8 cellular contexts compared by ENCODE assay signal in genomic region chr17:17835415-17836249, GRCh38. TPM values are rescaled to one million over a fixed set of nuclear protein-coding genes. Genes with fewer than 3 reads are reported as not detected.
DNase-seq lines count a peak whose midpoint lies in the region; ATAC-seq, FAIRE-seq and TF ChIP-seq lines count a peak whose summit lies in the region.

No MANE protein-coding gene starts in this region.

- CTCF ChIA-PET in HepG2 (lab: Yijun Ruan, JAX; ENCODE audit: low intra/inter-chr PET ratio, low total read pairs), result no interaction called here

- peak overlapping the region; percentile 99 for H3K9ac ChIP-seq in HepG2 (ENCODE audit: insufficient read depth, low read depth, low read length)

- H3K27me3 ChIP-seq in HepG2 (ENCODE audit: control insufficient read depth in 1 of 2, insufficient read depth in 2 of 2, low read length in 2 of 2), result no peaks in the 10 kb centered on the region
- no peaks in the 10 kb centered on the region for H3K27me3 ChIP-seq in thyroid gland

- H3K27ac Mint-ChIP-seq in activated T-cell treated with anti-CD3 and anti-CD28 coated beads, Interleukin-2, amount 50 U/mL, for 24 hours, result peak overlapping the region; percentile 97

- no peak for TF ChIP-seq RAD21 in HepG2 (CRISPR knock-in tag; IDR thresholded peaks at IDR 0.05)

- H3K4me1 Mint-ChIP-seq in activated T-cell treated with anti-CD3 and anti-CD28 coated beads, Interleukin-2, amount 50 U/mL, for 24 hours (ENCODE audit: low read depth), result peaks cover 77% of the 10 kb centered on the region

- peak overlapping the region; percentile 91 for H3K4me2 ChIP-seq in HepG2 (ENCODE audit: low read depth, low read length)

- H3K9me3 ChIP-seq in HepG2 (ENCODE audit: low read length) (no peaks in the 10 kb centered on the region), thyroid gland (no peaks in the 10 kb centered on the region)

- WGBS in HepG2 (ENCODE audit: low lambda C conversion rate), result 45% methylated on average over 16 of the region's 25 CpGs
- 26 to 30% methylated on average over 24 to 25 of the region's 25 CpGs for WGBS in thyroid gland, 2 donors

- peaks cover 55% of the 10 kb centered on the region for H3K79me2 ChIP-seq in HepG2 (ENCODE audit: insufficient read depth, low read length)

- no peaks in the 10 kb centered on the region for H3K27me3 Mint-ChIP-seq in activated T-cell treated with anti-CD3 and anti-CD28 coated beads, Interleukin-2, amount 50 U/mL, for 24 hours

- peaks cover 31% of the 10 kb centered on the region; the same call in 1 of the 2 replicates for H4K20me1 ChIP-seq in HepG2 (ENCODE audit: insufficient read depth, low read length)

- BruUV-seq in HepG2 (replicated peaks; lab: Mats Ljungman, UMichigan), result TSS peak; percentile 57

- no peak for ATAC-seq in HepG2

- DNase-seq in activated T-cell treated with anti-CD3 and anti-CD28 coated beads, Interleukin-2, amount 50 U/mL, for 24 hours, result no peak
- DNase-seq in activated T-cell treated with anti-CD3 and anti-CD28 coated beads for 4 hours (no peak), astrocyte of the cerebellum (ENCODE audit: low read depth) (no peak), HepG2 (ENCODE audit: low spot score) (no peak), thyroid gland (no peak), DMS153 treated with DMSO at 0.1 percent for 48 hours (lab: John Stamatoyannopoulos, UW; ENCODE audit: unreplicated experiment) (no peak), amygdala (lab: John Stamatoyannopoulos, UW) (no peak), COLO668 (lab: John Stamatoyannopoulos, UW; ENCODE audit: unreplicated experiment) (no peak)

- H3K4me1 ChIP-seq in HepG2 (ENCODE audit: insufficient read depth, low read length) (peaks cover 84% of the 10 kb centered on the region), thyroid gland (peaks cover 59 to 70% of the 10 kb centered on the region in 2 donors)

- intact Hi-C loops in HepG2 (cut with micrococcal nuclease; ENCODE audit: unreplicated experiment) (loop anchor here (1.0 kb wide), 1 partner anchor 23 kb away; no protein-coding TSS in a partner anchor), thyroid gland (cut with DNase I) (no loop called here)

- H3K36me3 Mint-ChIP-seq in activated T-cell treated with anti-CD3 and anti-CD28 coated beads, Interleukin-2, amount 50 U/mL, for 24 hours (ENCODE audit: low read depth), result peaks cover 50% of the 10 kb centered on the region

- H3K36me3 ChIP-seq in HepG2 (replicated peaks in 1 of 2; ENCODE audit: control insufficient read depth in 1 of 2, insufficient read depth in 2 of 2, low read length in 2 of 2), result peaks cover 5 to 14% of the 10 kb centered on the region in 2 experiments
- no peaks in the 10 kb centered on the region for H3K36me3 ChIP-seq in thyroid gland

- H3K4me3 ChIP-seq in astrocyte of the cerebellum (ENCODE audit: low read depth, low read length) (peak overlapping the region; percentile 82), HepG2 (replicated peaks in 1 of 3; ENCODE audit: insufficient read depth in 1 of 3, low read depth in 2 of 3, low read length in 3 of 3) (peak overlapping the region; percentile 20 to 94 (median 35); a peak in 4 of 6 replicates), thyroid gland (replicated peaks in 1 of 3) (peak overlapping the region in 1 of 3 donors; percentile 87)

- TF ChIP-seq CTCF in astrocyte of the cerebellum (IDR thresholded peaks at IDR 0.05; ENCODE audit: low read depth, low read length, missing control alignments) (no peak), HepG2 (CRISPR knock-in tag; IDR thresholded peaks at IDR 0.05) (no peak), thyroid gland (IDR thresholded peaks at IDR 0.05) (no peak)

- in situ Hi-C loops in astrocyte of the cerebellum (cut with HindIII; ENCODE audit: low sequenced_read_pairs) (no loop called here), HepG2 (cut with HindIII; ENCODE audit: extremely low pct_ligation_motif_present, low pct_unique_long_range_greater_than_20kb) (no loop called here)

- H2AFZ ChIP-seq in HepG2 (ENCODE audit: low read length), result no peak overlapping the region

- H3K27ac ChIP-seq in HepG2 (ENCODE audit: extremely low read length, insufficient read depth, low read length) (peak overlapping the region; percentile 90), thyroid gland (peak overlapping the region; percentile 89 to 99 (median 99))

- TF ChIP-seq POLR2A in HepG2 (IDR thresholded peaks at IDR 0.05; ENCODE audit: insufficient read depth in 1 of 2, low read depth in 2 of 2, low read length in 2 of 2) (no peak), thyroid gland (IDR thresholded peaks at IDR 0.05) (no peak)

- no peaks in the 10 kb centered on the region for H3K9me3 Mint-ChIP-seq in activated T-cell treated with anti-CD3 and anti-CD28 coated beads, Interleukin-2, amount 50 U/mL, for 24 hours

- FAIRE-seq in HepG2 (lab: Jason Lieb, UNC), result no peak

- POLR2A ChIA-PET in HepG2 (lab: Yijun Ruan, JAX), result interaction anchor here (0.7 to 4.2 kb wide), 19 partner anchors 12 to 245 kb away, joined by 3 to 69 read pairs (median 4); partner anchors contain the start of gene PEMT

- H3K4me3 Mint-ChIP-seq in activated T-cell treated with anti-CD3 and anti-CD28 coated beads, Interleukin-2, amount 50 U/mL, for 24 hours, result peak overlapping the region; percentile 94

- TF ChIP-seq EP300 in HepG2 (IDR thresholded peaks at IDR 0.05; ENCODE audit: low read depth in 2 of 2, low read length in 2 of 2) (no peak), HepG2 (CRISPR knock-in tag; IDR thresholded peaks at IDR 0.05; ENCODE audit: borderline replicate concordance) (no peak)

TF ChIP-seq in HepG2, 621 proteins besides CTCF, POLR2A, EP300 and RAD21 (continues in another document):
- TF ChIP-seq ARNT2 (CRISPR knock-in tag; IDR thresholded peaks at IDR 0.05; ENCODE audit: low read depth) (no peak), ETV6 (CRISPR knock-in tag; conservative IDR thresholded peaks at IDR 0.05) (no peak), NR0B2 (CRISPR knock-in tag; IDR thresholded peaks at IDR 0.05) (0 out of 2 replicates have a peak, but pooled peaks have one; percentile 88), NR2F1 (CRISPR knock-in tag; IDR thresholded peaks at IDR 0.05) (no peak), ZNF770 (CRISPR knock-in tag; IDR thresholded peaks at IDR 0.05) (peak; percentile 54), ZBTB34 (CRISPR knock-in tag; IDR thresholded peaks at IDR 0.05) (no peak)

RNA-seq across cellular contexts. Expression of gene SREBF1, which starts 1.2 kb away (rescaled TPM):
- total RNA-seq in HepG2 (2016; rRNA removed; fragmentation: Illumina TruSeq; extraction: Trizol) (12.6 and 34.3 TPM in 2 replicates), thyroid gland (10 to 100 TPM; 44.6 to 89.4 (median 63.0) TPM)
- total RNA-seq in HepG2 (2016; cell fraction: cytosol; rRNA removed; fragmentation: Illumina TruSeq; extraction: Trizol; ENCODE audit: low read depth), result 17.8 and 21.9 TPM in 2 replicates
- total RNA-seq in HepG2 (2016; cell fraction: insoluble cytoplasmic fraction; rRNA removed; fragmentation: Illumina TruSeq; extraction: Trizol), result 11.7 and 40.3 TPM in 2 replicates
- total RNA-seq in HepG2 (2016; cell fraction: membrane; rRNA removed; fragmentation: Illumina TruSeq; extraction: Trizol), result 12.6 and 16.8 TPM in 2 replicates
- total RNA-seq in HepG2 (2016; cell fraction: nucleus; rRNA removed; fragmentation: Illumina TruSeq; extraction: Trizol), result 53.2 and 57.7 TPM in 2 replicates
- 38.0 and 57.5 TPM in 2 replicates for polyA plus RNA-seq in HepG2 (2011; rRNA removed)
- polyA plus RNA-seq in HepG2 (2011; cell fraction: cytosol; rRNA removed), result 16.6 and 23.2 TPM in 2 replicates
- polyA plus RNA-seq in HepG2 (2011; cell fraction: nucleus; rRNA removed), result 385 and 409 TPM in 2 replicates
- polyA plus RNA-seq in HepG2 (2012), result 60.2 and 60.8 TPM in 2 replicates
- polyA plus RNA-seq in HepG2 (2016; cell fraction: cytosol; fragmentation: Illumina TruSeq; extraction: Trizol; ENCODE audit: low read depth), result 3.6 and 4.8 TPM in 2 replicates
- 11.3 and 14.1 TPM in 2 replicates for polyA plus RNA-seq in HepG2 (2016; cell fraction: insoluble cytoplasmic fraction; fragmentation: Illumina TruSeq; extraction: Trizol; ENCODE audit: low read depth)
- polyA plus RNA-seq in HepG2 (2016; cell fraction: membrane; fragmentation: Illumina TruSeq; extraction: Trizol; ENCODE audit: low read depth), result 7.4 and 8.0 TPM in 2 replicates
- 156 and 162 TPM in 2 replicates for polyA plus RNA-seq in HepG2 (2016; cell fraction: nucleus; fragmentation: Illumina TruSeq; extraction: Trizol; ENCODE audit: insufficient read depth, low read depth)
- 70.2 and 130 TPM in 2 replicates for polyA minus RNA-seq in HepG2 (2011; rRNA and poly(A)+ RNA removed; ENCODE audit: low replicate concordance)
- polyA minus RNA-seq in HepG2 (2011; cell fraction: cytosol; rRNA and poly(A)+ RNA removed), result 35.3 and 56.1 TPM in 2 replicates
- polyA minus RNA-seq in HepG2 (2011; cell fraction: nucleus; rRNA and poly(A)+ RNA removed), result 93.2 and 119 TPM in 2 replicates
